ENCODE assay signal across 8 cellular contexts in genomic region chr12:110079477-110080400, GRCh38. TPM values are rescaled to one million over a fixed set of nuclear protein-coding genes. Genes with fewer than 3 reads are reported as not detected.
DNase-seq lines count a peak whose midpoint lies in the region; ATAC-seq and TF ChIP-seq lines count a peak whose summit lies in the region.
"Had no signal": no experiment of that assay in that cellular context is flagged by ENCODE, and none has a peak within 500 bp of the region (broad histone marks: within the 10 kb centered on the region; RNA-seq: fewer than 3 reads in every experiment).

No MANE protein-coding gene starts in this region.

- TF ChIP-seq CTCF in body of pancreas (IDR thresholded peaks at IDR 0.05): no peak

- H3K27me3 ChIP-seq in body of pancreas: no peaks in the 10 kb centered on the region

- no peak for TF ChIP-seq POLR2A in body of pancreas (IDR thresholded peaks at IDR 0.05)

- 65 to 69% methylated on average over 24 of the region's 24 CpGs for WGBS in body of pancreas, 2 donors

- ATAC-seq in GM19372 (IDR thresholded peaks at IDR 0.05; ENCODE audit: low read depth, unreplicated experiment): peak; percentile 82
- ATAC-seq in HG03354 (IDR thresholded peaks at IDR 0.05; ENCODE audit: poor library complexity, severe bottlenecking, unreplicated experiment): peak; percentile 86
- ATAC-seq in body of pancreas: peak; percentile 52

- H3K4me3 ChIP-seq in body of pancreas: no peak overlapping the region

- DNase-seq in UCSD-AML1 (lab: John Stamatoyannopoulos, UW; ENCODE audit: unreplicated experiment) (peak; percentile 76), body of pancreas (peak; percentile 16 to 56 (median 22)), middle frontal gyrus (ENCODE audit: extremely low spot score, low spot score) (peak; percentile 81), DMS 273 (lab: John Stamatoyannopoulos, UW; ENCODE audit: unreplicated experiment) (no peak)
- peak; percentile 25 to 81 (median 69) for DNase-seq in stimulated activated naive CD4-positive, alpha-beta T cell (lab: John Stamatoyannopoulos, UW)

- H3K36me3 ChIP-seq in body of pancreas (replicated peaks in 1 of 2; ENCODE audit: insufficient read depth in 1 of 2, low read depth in 2 of 2): no peaks in the 10 kb centered on the region

- peak overlapping the region in 2 of 4 donors; percentile 29 to 44 for H3K27ac ChIP-seq in body of pancreas
- H3K27ac ChIP-seq: epithelial cell of prostate had no signal

- H3K4me1 ChIP-seq in body of pancreas: no peaks in the 10 kb centered on the region

- no peaks in the 10 kb centered on the region for H3K9me3 ChIP-seq in body of pancreas

- intact Hi-C loops in body of pancreas (cut with DNase I): no loop called here

RNA-seq across cellular contexts. Expression of gene C12orf76, which starts 31.4 kb away (rescaled TPM):
- 10 to 100 TPM in 1 of 2 donors, 1 to 10 TPM in 1; 2.0 to 15.3 TPM for total RNA-seq in body of pancreas

RNA-seq across cellular contexts. Expression of gene IFT81, which starts 44.4 kb away (rescaled TPM):
- total RNA-seq in body of pancreas: 1 to 10 TPM; 5.2 to 6.3 TPM
